8 cellular contexts compared by ENCODE assay signal in the genomic region with DNA sequence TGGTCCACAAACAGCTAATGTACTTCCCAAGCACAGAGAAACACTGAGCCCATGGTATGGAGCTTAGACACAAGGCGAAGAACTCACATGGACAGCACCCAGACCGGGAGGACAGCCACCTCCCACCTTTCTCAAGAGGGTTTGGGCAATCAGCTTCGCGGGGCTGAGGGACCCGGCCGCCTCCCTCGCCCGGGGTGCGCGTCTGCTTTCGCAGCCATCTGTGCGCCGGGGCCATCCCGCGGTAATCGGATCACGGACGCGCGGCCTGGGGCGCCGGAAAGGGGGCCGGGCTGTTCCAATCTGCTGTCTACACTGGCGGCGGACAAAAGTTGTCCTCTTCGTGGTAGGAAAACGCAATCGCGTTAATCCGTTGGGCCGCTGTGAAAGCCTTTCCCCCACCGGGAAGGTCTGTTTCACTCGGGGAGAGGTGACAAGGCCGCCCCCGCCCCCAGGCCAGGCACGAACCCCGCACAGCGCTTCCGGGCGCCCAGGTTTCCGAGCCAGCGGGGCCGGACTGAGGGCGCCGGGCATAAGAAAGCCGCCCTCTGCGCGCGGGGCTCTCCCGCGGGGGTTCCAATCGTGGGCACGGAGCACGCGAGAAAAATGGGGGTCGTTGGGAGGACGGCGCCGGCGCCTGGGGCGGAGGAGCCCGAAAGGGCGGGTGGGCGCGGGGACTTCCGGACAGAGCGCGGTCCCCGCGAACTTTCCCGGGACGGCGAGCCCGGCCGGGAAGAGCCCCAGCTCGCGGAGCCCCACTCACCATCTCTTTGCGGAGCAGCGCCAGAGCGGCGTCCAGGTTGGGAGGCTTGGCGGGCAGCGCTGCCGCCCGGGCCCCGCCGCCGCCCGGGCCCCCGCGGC. TPM values are rescaled to one million over a fixed set of nuclear protein-coding genes. Genes with fewer than 3 reads are reported as not detected.
DNase-seq lines count a peak whose midpoint lies in the region; ATAC-seq and TF ChIP-seq lines count a peak whose summit lies in the region.

No MANE protein-coding gene starts in this region.

- H3K4me1 Mint-ChIP-seq in CD14-positive monocyte (peaks cover 35% of the 10 kb centered on the region), brain (peaks cover 28% of the 10 kb centered on the region)
- H3K4me1 Mint-ChIP-seq in T-helper 2 cell treated with Interferon-gamma antibody and Interleukin-4, amounts not matched to agents 5 μg/mL and 100 μg/mL, for 36 hours (ENCODE audit: low read depth): peaks cover 26% of the 10 kb centered on the region

- peaks cover 36 to 52% (median 45%) of the 10 kb centered on the region in 3 donors for H3K27me3 Mint-ChIP-seq in CD14-positive monocyte (ENCODE audit: low read depth in 3 of 3)
- peaks cover 18% of the 10 kb centered on the region for H3K27me3 Mint-ChIP-seq in T-helper 2 cell treated with Interferon-gamma antibody and Interleukin-4, amounts not matched to agents 5 μg/mL and 100 μg/mL, for 36 hours (ENCODE audit: low read depth)
- H3K27me3 Mint-ChIP-seq in brain: peaks cover 75% of the 10 kb centered on the region

- no peaks in the 10 kb centered on the region for H3K36me3 ChIP-seq in kidney epithelial cell (ENCODE audit: control insufficient read depth, insufficient read depth, low read length)

- peak; percentile 37 for ATAC-seq in GM19455 (IDR thresholded peaks at IDR 0.05; ENCODE audit: unreplicated experiment)

- H3K4me3 Mint-ChIP-seq in CD14-positive monocyte (peak overlapping the region; percentile 78 to 89), brain (peak overlapping the region; percentile 81 to 91 (median 87))
- peak overlapping the region; percentile 70 for H3K4me3 Mint-ChIP-seq in T-helper 2 cell treated with Interferon-gamma antibody and Interleukin-4, amounts not matched to agents 5 μg/mL and 100 μg/mL, for 36 hours

- TF ChIP-seq CTCF in CD14-positive monocyte (IDR thresholded peaks at IDR 0.05): no peak
- TF ChIP-seq CTCF in brain (conservative IDR thresholded peaks at IDR 0.05): no peak
- TF ChIP-seq CTCF in kidney epithelial cell (IDR thresholded peaks at IDR 0.05; ENCODE audit: insufficient read depth, low read length, poor library complexity, severe bottlenecking): no peak

- H3K36me3 Mint-ChIP-seq in CD14-positive monocyte: peaks cover 6 to 9% of the 10 kb centered on the region in 2 donors
- H3K36me3 Mint-ChIP-seq in T-helper 2 cell treated with Interferon-gamma antibody and Interleukin-4, amounts not matched to agents 5 μg/mL and 100 μg/mL, for 36 hours (ENCODE audit: low read depth): no peaks in the 10 kb centered on the region
- peaks cover 5% of the 10 kb centered on the region for H3K36me3 Mint-ChIP-seq in brain

- H3K4me3 ChIP-seq in kidney epithelial cell (ENCODE audit: low read depth, low read length): peak overlapping the region; percentile 58

- intact Hi-C loops in CD14-positive monocyte (cut with micrococcal nuclease): loop anchor here in 1 of 2 donors (10.0 kb wide), 1 partner anchor 65 kb away; a partner anchor contains a TSS

- H3K27ac Mint-ChIP-seq in CD14-positive monocyte (no peak overlapping the region), brain (peak overlapping the region in 3 of 5 experiments; percentile 60 to 82 (median 70))
- H3K27ac Mint-ChIP-seq in T-helper 2 cell treated with Interferon-gamma antibody and Interleukin-4, amounts not matched to agents 5 μg/mL and 100 μg/mL, for 36 hours: no peak overlapping the region

- H3K9me3 Mint-ChIP-seq in CD14-positive monocyte (peaks cover 0 to 14% (median 2%) of the 10 kb centered on the region in 7 donors), brain (peaks cover 0 to 20% (median 5%) of the 10 kb centered on the region in 5 experiments)
- H3K9me3 Mint-ChIP-seq in T-helper 2 cell treated with Interferon-gamma antibody and Interleukin-4, amounts not matched to agents 5 μg/mL and 100 μg/mL, for 36 hours: no peaks in the 10 kb centered on the region

- peaks cover 15% of the 10 kb centered on the region for H3K27me3 ChIP-seq in kidney epithelial cell (ENCODE audit: control insufficient read depth, insufficient read depth, low read length)

- DNase-seq in CD14-positive monocyte (ENCODE audit: low spot score) (no peak), HT-29 (ENCODE audit: low spot score) (peak; percentile 34), kidney epithelial cell (ENCODE audit: low read depth) (no peak), NCI-H1930 (lab: John Stamatoyannopoulos, UW) (no peak)
- peak; percentile 40 for DNase-seq in T-helper 2 cell treated with Interferon-gamma antibody and Interleukin-4, amounts not matched to agents 5 μg/mL and 100 μg/mL, for 36 hours (ENCODE audit: low spot score)
- DNase-seq in stimulated activated CD4-positive, alpha-beta T cell treated with anti-CD3 and anti-CD28 coated beads, Interleukin-1b, Interleukin-23, amount 100 ng/mL, for 4 hours (ENCODE audit: low read depth in 2 of 2): peak; percentile 25 to 33

RNA-seq across cellular contexts. Expression of a gene that starts 0.7 kb away (rescaled TPM):
- polyA plus RNA-seq in CD14-positive monocyte (10 to 100 TPM in 1 of 2 donors, 1 to 10 TPM in 1; 4.4 to 11.7 TPM), brain (ENCODE audit: insufficient read depth, low read depth, low replicate concordance) (6.2 TPM)
- 16.7 and 19.8 TPM in 2 replicates for total RNA-seq in HT-29 (2014; rRNA removed; shearing (Covaris generic))
- 6.3 and 7.1 TPM in 2 replicates for total RNA-seq in kidney epithelial cell

Comparison
In these comparisons a context has a peak if more than half of its experiments do, and no peak if none do; other contexts are left out.
1. DNase-seq: peak in HT-29 (single experiment), T-helper 2 cell treated with Interferon-gamma antibody and Interleukin-4, amounts not matched to agents 5 μg/mL and 100 μg/mL, for 36 hours (single experiment) and stimulated activated CD4-positive, alpha-beta T cell treated with anti-CD3 and anti-CD28 coated beads, Interleukin-1b, Interleukin-23, amount 100 ng/mL, for 4 hours (2 of 2); none in CD14-positive monocyte (single experiment), kidney epithelial cell (single experiment) and NCI-H1930 (0 of 2).
2. H3K27ac Mint-ChIP-seq: peak in brain (3 of 5); none in CD14-positive monocyte (0 of 7) and T-helper 2 cell treated with Interferon-gamma antibody and Interleukin-4, amounts not matched to agents 5 μg/mL and 100 μg/mL, for 36 hours (single experiment).
3. Peak in every context shown above with its lines, with median percentiles within 50 percentile points of each other: H3K4me3 Mint-ChIP-seq.